ENCODE assay signal across 16 cellular contexts in the genomic region with DNA sequence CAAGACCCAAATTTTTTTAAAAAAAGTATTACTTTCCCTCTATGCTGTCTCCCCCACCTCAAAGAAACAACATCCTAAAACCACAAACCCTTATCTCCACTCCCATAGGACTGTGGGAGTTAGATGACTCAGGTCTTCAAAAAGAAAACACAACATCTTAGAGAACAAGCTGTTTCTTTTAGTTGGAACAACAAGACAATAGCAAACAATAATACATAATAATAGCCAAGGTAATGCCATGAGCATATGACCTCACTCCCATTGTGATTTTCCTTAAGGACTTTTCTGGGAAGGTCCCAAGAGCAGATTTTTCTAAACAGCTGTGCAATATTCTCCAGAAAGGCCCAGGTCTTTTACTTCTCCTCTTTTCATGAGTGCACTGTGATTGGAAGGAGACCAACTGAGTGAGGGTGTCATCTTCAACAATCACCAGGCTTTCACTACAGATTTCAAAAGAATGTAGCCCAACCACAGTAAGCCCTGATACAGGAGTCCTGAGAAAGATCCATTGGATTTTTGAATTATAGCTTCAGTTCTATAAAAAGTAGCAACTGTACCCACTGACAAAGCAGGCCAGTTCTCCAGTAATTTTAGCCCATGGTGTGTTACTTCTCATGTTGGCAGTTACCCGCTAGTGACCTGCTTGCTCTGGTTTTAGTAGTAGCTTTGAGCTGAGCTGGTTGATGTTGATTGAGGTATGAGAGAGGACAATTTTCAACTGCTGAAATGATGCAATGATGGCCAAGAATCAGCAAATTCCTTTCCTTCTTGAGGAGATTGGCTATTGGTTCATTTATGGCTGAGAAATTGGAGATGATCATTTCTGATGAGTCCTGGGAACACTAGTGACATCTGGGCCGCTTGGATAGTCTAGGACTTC.
A peak's percentile ranks its signal among the peaks of the same experiment; 100 is the strongest.
DNase-seq lines count a peak whose midpoint lies in the region; FAIRE-seq and TF ChIP-seq lines count a peak whose summit lies in the region.
"Had no signal": no experiment of that assay in that cellular context is flagged by ENCODE, and none has a peak within 500 bp of the region (broad histone marks: within the 10 kb centered on the region; RNA-seq: fewer than 3 reads in every experiment).

No MANE protein-coding gene starts in this region.

- H3K9me3 ChIP-seq in breast epithelium (no peaks in the 10 kb centered on the region), Caco-2 (no peaks in the 10 kb centered on the region)

- no peak for TF ChIP-seq CTCF in MCF 10A (IDR thresholded peaks at IDR 0.05; ENCODE audit: unreplicated experiment)
- TF ChIP-seq CTCF in breast epithelium (IDR thresholded peaks at IDR 0.05): no peak
- TF ChIP-seq CTCF in bronchial epithelial cell (IDR thresholded peaks at IDR 0.05; ENCODE audit: insufficient read depth, low read length, severe bottlenecking): no peak
- TF ChIP-seq CTCF in Caco-2 (IDR thresholded peaks at IDR 0.05; ENCODE audit: insufficient read depth in 1 of 2, low read depth in 1 of 2, low read length in 1 of 2, severe bottlenecking in 1 of 2, unreplicated experiment in 1 of 2): no peak

- H3K27ac Mint-ChIP-seq in MCF 10A (ENCODE audit: low read depth, unreplicated experiment): no peak overlapping the region
- no peak overlapping the region for H3K27ac Mint-ChIP-seq in Caco-2 (ENCODE audit: unreplicated experiment)
- H3K27ac Mint-ChIP-seq in activated T-cell treated with anti-CD3 and anti-CD28 coated beads, Interleukin-2, amount 50 U/mL, for 24 hours: no peak overlapping the region
- H3K27ac Mint-ChIP-seq: activated naive CD4-positive, alpha-beta T cell treated with anti-CD3 and anti-CD28 coated beads, Interleukin-2, amount 50 U/mL, for 24 hours; T-cell had no signal

- H3K23ac ChIP-seq in mesendoderm (ENCODE audit: low read length): no peak overlapping the region

- peaks cover 24% of the 10 kb centered on the region for H3K4me1 Mint-ChIP-seq in MCF 10A (ENCODE audit: insufficient read depth, unreplicated experiment)
- H3K4me1 Mint-ChIP-seq in Caco-2 (ENCODE audit: low read depth, unreplicated experiment): no peaks in the 10 kb centered on the region
- no peaks in the 10 kb centered on the region for H3K4me1 Mint-ChIP-seq in activated T-cell treated with anti-CD3 and anti-CD28 coated beads, Interleukin-2, amount 50 U/mL, for 24 hours (ENCODE audit: low read depth)
- H3K4me1 Mint-ChIP-seq: activated naive CD4-positive, alpha-beta T cell treated with anti-CD3 and anti-CD28 coated beads, Interleukin-2, amount 50 U/mL, for 24 hours; T-cell had no signal

- no peaks in the 10 kb centered on the region for H3K79me1 ChIP-seq in mesendoderm (ENCODE audit: low read length)

- H2AK5ac ChIP-seq in mesendoderm (ENCODE audit: low read length): no peak overlapping the region

- intact Hi-C loops in MCF 10A (cut with micrococcal nuclease): no loop called here
- intact Hi-C loops in breast epithelium (cut with DNase I; ENCODE audit: low total_unique reads): no loop called here
- intact Hi-C loops in Caco-2 (cut with micrococcal nuclease; ENCODE audit: unreplicated experiment): no loop called here

- no peak overlapping the region for H3K18ac ChIP-seq in mesendoderm (ENCODE audit: low read length)

- H4K8ac ChIP-seq in mesendoderm (ENCODE audit: low read depth, low read length): no peak overlapping the region

- no peak overlapping the region for H3K4me3 ChIP-seq in breast epithelium
- H3K4me3 ChIP-seq in bronchial epithelial cell (ENCODE audit: low read depth, low read length): no peak overlapping the region
- H3K4me3 ChIP-seq in mesendoderm (ENCODE audit: low read length): no peak overlapping the region
- no peak overlapping the region for H3K4me3 ChIP-seq in Caco-2 (ENCODE audit: low read depth, low read length)
- H3K4me3 ChIP-seq: hepatocyte had no signal

- H3K4me3 Mint-ChIP-seq in MCF 10A (ENCODE audit: unreplicated experiment): no peak overlapping the region
- no peak overlapping the region for H3K4me3 Mint-ChIP-seq in Caco-2 (ENCODE audit: unreplicated experiment)
- H3K4me3 Mint-ChIP-seq in activated T-cell treated with anti-CD3 and anti-CD28 coated beads, Interleukin-2, amount 50 U/mL, for 24 hours: no peak overlapping the region
- H3K4me3 Mint-ChIP-seq: activated naive CD4-positive, alpha-beta T cell treated with anti-CD3 and anti-CD28 coated beads, Interleukin-2, amount 50 U/mL, for 24 hours; T-cell had no signal

- no peaks in the 10 kb centered on the region for H3K9me3 Mint-ChIP-seq in MCF 10A (ENCODE audit: unreplicated experiment)
- H3K9me3 Mint-ChIP-seq in Caco-2 (ENCODE audit: unreplicated experiment): no peaks in the 10 kb centered on the region
- peaks cover 6% of the 10 kb centered on the region for H3K9me3 Mint-ChIP-seq in activated T-cell treated with anti-CD3 and anti-CD28 coated beads, Interleukin-2, amount 50 U/mL, for 24 hours
- H3K9me3 Mint-ChIP-seq: T-cell had no signal

- H3K27me3 Mint-ChIP-seq in MCF 10A (ENCODE audit: insufficient read depth, unreplicated experiment) (no peaks in the 10 kb centered on the region), Caco-2 (ENCODE audit: insufficient read depth, unreplicated experiment) (no peaks in the 10 kb centered on the region)
- H3K27me3 Mint-ChIP-seq in activated T-cell treated with anti-CD3 and anti-CD28 coated beads, Interleukin-2, amount 50 U/mL, for 24 hours: no peaks in the 10 kb centered on the region
- H3K27me3 Mint-ChIP-seq: activated naive CD4-positive, alpha-beta T cell treated with anti-CD3 and anti-CD28 coated beads, Interleukin-2, amount 50 U/mL, for 24 hours; T-cell had no signal

- DNase-seq in MCF 10A (ENCODE audit: unreplicated experiment) (peak; percentile 9), breast epithelium (ENCODE audit: low spot score in 2 of 2) (no peak), bronchial epithelial cell (ENCODE audit: low read depth) (peak; percentile 39), hepatic stellate cell (ENCODE audit: low spot score) (peak; percentile 19), mesendoderm (no peak), Caco-2 (no peak)
- DNase-seq in activated CD8-positive, alpha-beta memory T cell treated with anti-CD3 and anti-CD28 coated beads for 24 hours: no peak
- DNase-seq in activated T-cell treated with anti-CD3 and anti-CD28 coated beads, Interleukin-2, amount 50 U/mL, for 24 hours: no peak
- DNase-seq: GF-D8, NCI-H1694 treated with DMSO at 0.1 percent for 48 hours, NCI-H526 treated with DMSO at 0.1 percent for 48 hours, posterior cingulate gyrus, T-cell had no signal

- no peaks in the 10 kb centered on the region for H3K79me2 ChIP-seq in mesendoderm (ENCODE audit: control insufficient read depth, insufficient read depth, low read length)
- H3K79me2 ChIP-seq: hepatocyte had no signal

- H3K36me3 Mint-ChIP-seq in MCF 10A (ENCODE audit: insufficient read depth, unreplicated experiment) (no peaks in the 10 kb centered on the region), Caco-2 (ENCODE audit: insufficient read depth, unreplicated experiment) (no peaks in the 10 kb centered on the region)
- no peaks in the 10 kb centered on the region for H3K36me3 Mint-ChIP-seq in activated T-cell treated with anti-CD3 and anti-CD28 coated beads, Interleukin-2, amount 50 U/mL, for 24 hours (ENCODE audit: low read depth)
- H3K36me3 Mint-ChIP-seq: activated naive CD4-positive, alpha-beta T cell treated with anti-CD3 and anti-CD28 coated beads, Interleukin-2, amount 50 U/mL, for 24 hours; T-cell had no signal

- H2BK5ac ChIP-seq in mesendoderm (ENCODE audit: low read length): no peak overlapping the region

- TF ChIP-seq POLR2A in breast epithelium (IDR thresholded peaks at IDR 0.05): no peak

- H4K5ac ChIP-seq in mesendoderm (ENCODE audit: low read length): no peak overlapping the region

- no peak overlapping the region for H3K9ac ChIP-seq in mesendoderm (ENCODE audit: low read length)

- H3K27me3 ChIP-seq in breast epithelium (no peaks in the 10 kb centered on the region), bronchial epithelial cell (ENCODE audit: control insufficient read depth, insufficient read depth, low read length) (no peaks in the 10 kb centered on the region), mesendoderm (ENCODE audit: insufficient read depth, low read length, poor library complexity) (no peaks in the 10 kb centered on the region), Caco-2 (replicated peaks; ENCODE audit: control insufficient read depth, insufficient read depth, low read length) (no peaks in the 10 kb centered on the region)
- H3K27me3 ChIP-seq: hepatocyte had no signal

- H3K4ac ChIP-seq in mesendoderm (ENCODE audit: low read depth, low read length): no peak overlapping the region

- no peak for FAIRE-seq in bronchial epithelial cell (lab: Jason Lieb, UNC)
- FAIRE-seq: A204.1 had no signal

- no peak overlapping the region for H3K56ac ChIP-seq in mesendoderm (ENCODE audit: low read length)

- H3K4me1 ChIP-seq in breast epithelium (no peaks in the 10 kb centered on the region), mesendoderm (ENCODE audit: control insufficient read depth, low read depth, low read length) (no peaks in the 10 kb centered on the region), Caco-2 (no peaks in the 10 kb centered on the region)

- no peaks in the 10 kb centered on the region for H3K36me3 ChIP-seq in breast epithelium
- H3K36me3 ChIP-seq in bronchial epithelial cell (ENCODE audit: control insufficient read depth, insufficient read depth, low read length): no peaks in the 10 kb centered on the region
- H3K36me3 ChIP-seq in mesendoderm (ENCODE audit: control insufficient read depth, insufficient read depth, low read length): no peaks in the 10 kb centered on the region
- H3K36me3 ChIP-seq in Caco-2 (ENCODE audit: control insufficient read depth, insufficient read depth, low read length): no peaks in the 10 kb centered on the region

- H3K4me2 ChIP-seq in mesendoderm (ENCODE audit: low read length): no peak overlapping the region
- H3K4me2 ChIP-seq: hepatocyte had no signal

- BruUV-seq in MCF 10A (replicated peaks; lab: Mats Ljungman, UMichigan) (no TSS peak), Caco-2 (replicated peaks; lab: Mats Ljungman, UMichigan) (no TSS peak)

- H2BK120ac ChIP-seq in mesendoderm (ENCODE audit: low read depth, low read length): no peak overlapping the region

- WGBS in mesendoderm (ENCODE audit: extremely low coverage, insufficient coverage, low lambda C conversion rate): no CpG with 5 or more reads among the region's 2 CpGs

- POLR2A ChIA-PET in MCF 10A (lab: Yijun Ruan, JAX) (no interaction called here), Caco-2 (lab: Charles Lee) (no interaction called here)

- CTCF ChIA-PET in MCF 10A (lab: Yijun Ruan, JAX) (no interaction called here), Caco-2 (lab: Charles Lee) (no interaction called here)

- no peak overlapping the region for H2BK15ac ChIP-seq in mesendoderm (replicated peaks; ENCODE audit: low read depth)

- peak overlapping the region in 1 of 2 donors; percentile 52 for H3K27ac ChIP-seq in breast epithelium
- H3K27ac ChIP-seq in mesendoderm (ENCODE audit: low read depth, low read length): no peak overlapping the region
- H3K27ac ChIP-seq: hepatocyte had no signal

Comparison
In these comparisons a context has a peak if more than half of its experiments do, and no peak if none do; other contexts are left out.
1. DNase-seq: peak in MCF 10A (single experiment), bronchial epithelial cell (single experiment) and hepatic stellate cell (single experiment); none in breast epithelium (0 of 2), activated CD8-positive, alpha-beta memory T cell treated with anti-CD3 and anti-CD28 coated beads for 24 hours (single experiment), mesendoderm (single experiment), Caco-2 (0 of 2) and activated T-cell treated with anti-CD3 and anti-CD28 coated beads, Interleukin-2, amount 50 U/mL, for 24 hours (single experiment).